7 cellular contexts compared by ENCODE assay signal in genomic region chr1:156893048-156893953, GRCh38. TPM values are rescaled to one million over a fixed set of nuclear protein-coding genes. Genes with fewer than 3 reads are reported as not detected.
A peak's percentile ranks its signal among the peaks of the same experiment; 100 is the strongest.
DNase-seq lines count a peak whose midpoint lies in the region; ATAC-seq and TF ChIP-seq lines count a peak whose summit lies in the region.

TSS of gene PEAR1 (plus strand) at chr1:156893718. CDS start at chr1:156903927, 10,209 bp downstream.

- H3K27ac ChIP-seq in colonic mucosa (peak within 1 kb of the TSS; percentile 50), liver (ENCODE audit: low read depth in 1 of 2, low read length in 2 of 2) (peak within 1 kb of the TSS; percentile 58 to 75), thoracic aorta (peak within 1 kb of the TSS; percentile 79 to 82)

- H3K4me1 ChIP-seq in colonic mucosa: no peaks in the 10 kb centered on the region
- H3K4me1 ChIP-seq in liver (ENCODE audit: control insufficient read depth in 4 of 4, insufficient read depth in 4 of 4, low read length in 3 of 4): peaks cover 0 to 18% (median 9%) of the 10 kb centered on the region in 4 donors
- H3K4me1 ChIP-seq in thoracic aorta (ENCODE audit: control insufficient read depth in 1 of 2, low read depth in 2 of 2): peaks cover 11 to 58% of the 10 kb centered on the region in 2 donors

- no peak for ATAC-seq in thoracic aorta (ENCODE audit: insufficient number of reproducible peaks, low FRiP score, low read depth)
- ATAC-seq in HG03571 (IDR thresholded peaks at IDR 0.05; ENCODE audit: unreplicated experiment): no peak
- no peak for ATAC-seq in HG03378 (IDR thresholded peaks at IDR 0.05; ENCODE audit: unreplicated experiment)

- 10% methylated on average over 60 of the region's 60 CpGs for WGBS in liver

- DNase-seq in colonic mucosa (no peak), thoracic aorta (ENCODE audit: low spot score) (no peak), SHP77 (lab: John Stamatoyannopoulos, UW) (no peak)

- H3K27me3 ChIP-seq in colonic mucosa (peaks cover 16% of the 10 kb centered on the region), liver (ENCODE audit: control insufficient read depth in 4 of 4, insufficient read depth in 4 of 4, low read length in 3 of 4) (peaks cover 0 to 6% (median 2%) of the 10 kb centered on the region in 4 donors), thoracic aorta (replicated peaks; ENCODE audit: insufficient read depth) (no peaks in the 10 kb centered on the region)

- TF ChIP-seq CTCF in colonic mucosa (IDR thresholded peaks at IDR 0.05) (no peak), liver (IDR thresholded peaks at IDR 0.05; ENCODE audit: low read depth, low read length, missing input control) (no peak), thoracic aorta (IDR thresholded peaks at IDR 0.05) (no peak)

- H3K4me3 ChIP-seq in colonic mucosa: peak within 1 kb of the TSS; percentile 10
- peak within 1 kb of the TSS in 2 of 3 donors; percentile 21 to 42 for H3K4me3 ChIP-seq in liver (ENCODE audit: low read depth in 1 of 3, low read length in 3 of 3)
- H3K4me3 ChIP-seq in thoracic aorta: peak within 1 kb of the TSS; percentile 72

- H3K36me3 ChIP-seq in colonic mucosa (no peaks in the 10 kb centered on the region), liver (ENCODE audit: control insufficient read depth in 4 of 4, insufficient read depth in 3 of 4, low read depth in 1 of 4, low read length in 3 of 4) (no peaks in the 10 kb centered on the region), thoracic aorta (no peaks in the 10 kb centered on the region)

- H3K9ac ChIP-seq in colonic mucosa (ENCODE audit: low read depth in 2 of 2, low read length in 2 of 2): peak within 1 kb of the TSS in 1 of 2 donors; percentile 62
- peak within 1 kb of the TSS in 1 of 2 donors; percentile 58 for H3K9ac ChIP-seq in liver (ENCODE audit: low read depth in 1 of 2, low read length in 2 of 2)

- H3K9me3 ChIP-seq in colonic mucosa: no peaks in the 10 kb centered on the region
- no peaks in the 10 kb centered on the region for H3K9me3 ChIP-seq in liver (ENCODE audit: control insufficient read depth in 4 of 4, low read length in 3 of 4)
- H3K9me3 ChIP-seq in thoracic aorta: no peaks in the 10 kb centered on the region

- intact Hi-C loops in colonic mucosa (cut with DNase I): loop anchor here (5.0 kb wide), 1 partner anchor 34 kb away; no protein-coding TSS in a partner anchor

- TF ChIP-seq RAD21 in liver (IDR thresholded peaks at IDR 0.05): no peak

TF ChIP-seq in PFSK-1, 5 proteins besides CTCF, POLR2A, EP300 and RAD21:
- TF ChIP-seq POLR2AphosphoS5 (IDR thresholded peaks at IDR 0.05; ENCODE audit: low read depth, low read length) (no peak), REST (IDR thresholded peaks at IDR 0.05; ENCODE audit: insufficient read depth in 1 of 2, low read depth in 2 of 2, low read length in 2 of 2) (0 out of 4 replicates have a peak, but pooled peaks have one; percentile 21 to 60), SIN3A (IDR thresholded peaks at IDR 0.05; ENCODE audit: borderline replicate concordance, insufficient read depth, low read length) (0 out of 2 replicates have a peak, but pooled peaks have one; percentile 49)

TF ChIP-seq in liver, 16 proteins besides CTCF, POLR2A, EP300 and RAD21:
- TF ChIP-seq GABPA (IDR thresholded peaks at IDR 0.05 in 1 of 2, conservative IDR thresholded peaks at IDR 0.05 in 1 of 2) (no peak), TAF1 (conservative IDR thresholded peaks at IDR 0.05) (no peak), ZBTB33 (IDR thresholded peaks at IDR 0.05) (no peak), HNF4A (conservative IDR thresholded peaks at IDR 0.05) (no peak), YY1 (IDR thresholded peaks at IDR 0.05) (no peak), RXRA (IDR thresholded peaks at IDR 0.05) (no peak)

RNA-seq across cellular contexts. Expression of gene PEAR1, which starts in this region (rescaled TPM):
- 10.9 TPM for polyA plus RNA-seq in PFSK-1 (2012; ENCODE audit: insufficient read length, low read depth)
- total RNA-seq in colonic mucosa (1 to 10 TPM; 2.5 to 3.5 TPM), liver (1 to 10 TPM; 2.1 to 4.4 TPM), thoracic aorta (10 to 100 TPM; 31.0 to 34.9 TPM)
- 1 to 10 TPM; 3.0 to 3.2 TPM for polyA plus RNA-seq in liver

Comparison
In these comparisons a context has a peak if more than half of its experiments do, and no peak if none do; other contexts are left out.
1. RNA of gene PEAR1 (total RNA-seq): 31.0 to 34.9 TPM in thoracic aorta; 2.1 to 4.4 TPM in liver and 2.5 to 3.5 TPM in colonic mucosa; every median in the first group is over 4 times any median in the second.
2. H3K4me3 ChIP-seq: peak in every context shown above with its lines; median percentile 72 in thoracic aorta; 32 in liver; 10 in colonic mucosa.
3. Peak in every context shown above with its lines, with median percentiles within 50 percentile points of each other: H3K27ac ChIP-seq.